In the genomic region with DNA sequence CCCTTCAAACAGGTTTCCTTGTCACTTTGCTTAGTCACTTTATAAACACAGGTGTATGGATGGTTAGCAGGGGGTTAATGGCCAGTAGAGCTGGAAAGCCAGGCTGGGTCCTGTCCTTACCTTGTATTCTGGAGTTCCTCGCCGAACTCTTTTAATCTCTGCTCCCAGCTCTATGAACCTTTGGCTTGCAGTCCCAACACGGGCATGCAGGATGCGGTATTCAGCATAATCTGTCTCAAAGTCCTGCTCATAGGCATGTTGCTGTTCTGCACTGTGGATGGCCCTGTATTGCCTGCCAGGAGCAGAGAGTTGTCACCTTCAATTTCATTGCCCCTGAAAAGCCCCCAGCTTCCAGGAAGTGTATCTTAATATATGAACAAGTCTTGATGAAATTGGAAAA, we compare ENCODE assay signal across 12 cellular contexts. TPM values are rescaled to one million over a fixed set of nuclear protein-coding genes. Genes with fewer than 3 reads are reported as not detected.
DNase-seq lines count a peak whose midpoint lies in the region; ATAC-seq, FAIRE-seq and TF ChIP-seq lines count a peak whose summit lies in the region.
"Had no signal": no experiment of that assay in that cellular context is flagged by ENCODE, and none has a peak within 500 bp of the region (broad histone marks: within the 10 kb centered on the region; RNA-seq: fewer than 3 reads in every experiment).

No MANE protein-coding gene starts in this region.

- BruUV-seq in A673 (replicated peaks; lab: Mats Ljungman, UMichigan), result TSS peak; percentile 29

- ATAC-seq in GM18519 (IDR thresholded peaks at IDR 0.05; ENCODE audit: low FRiP score, unreplicated experiment), result no peak
- ATAC-seq: right cardiac atrium had no signal

- CTCF ChIA-PET in A673 (lab: Charles Lee), result no interaction called here

- H3K36me3 ChIP-seq in A673 (ENCODE audit: insufficient read depth, low read length, poor library complexity, severe bottlenecking) (peaks cover 43% of the 10 kb centered on the region), ascending aorta (peaks cover 29 to 51% of the 10 kb centered on the region in 2 donors)

- TF ChIP-seq CTCF in A673 (conservative IDR thresholded peaks at IDR 0.05; ENCODE audit: low read depth, low read length) (no peak), ascending aorta (IDR thresholded peaks at IDR 0.05) (no peak)

- no peak for FAIRE-seq in GM12891 (lab: Jason Lieb, UNC)
- FAIRE-seq: bronchial epithelial cell had no signal

- H3K27me3 ChIP-seq in A673 (replicated peaks; ENCODE audit: insufficient read depth, low read depth, low read length, poor library complexity) (no peaks in the 10 kb centered on the region), ascending aorta (no peaks in the 10 kb centered on the region)

- H3K4me1 ChIP-seq in A673 (ENCODE audit: insufficient read depth, low read length, poor library complexity, severe bottlenecking), result peaks cover 11% of the 10 kb centered on the region
- H3K4me1 ChIP-seq in ascending aorta, result peaks cover 0 to 11% of the 10 kb centered on the region in 2 donors

- H3K27ac ChIP-seq in A673 (ENCODE audit: low read depth, low read length, poor library complexity, severe bottlenecking), result peak overlapping the region; percentile 33
- peak overlapping the region; percentile 88 to 92 for H3K27ac ChIP-seq in ascending aorta

- TF ChIP-seq POLR2A in GM12891 (IDR thresholded peaks at IDR 0.05; ENCODE audit: low read depth, low read length), result 0 out of 2 replicates have a peak, but pooled peaks have one; percentile 9

- H3K9me3 ChIP-seq in A673 (ENCODE audit: low read depth, low read length, poor library complexity, severe bottlenecking) (no peaks in the 10 kb centered on the region), ascending aorta (no peaks in the 10 kb centered on the region)

- intact Hi-C loops in A673 (cut with micrococcal nuclease; ENCODE audit: unreplicated experiment), result no loop called here
- intact Hi-C loops in ascending aorta (cut with DNase I), result loop anchor here (10.0 kb wide), 2 partner anchors 51 to 259 kb away; partner anchors contain the start of genes MAP1A, MFAP1 and WDR76

- no peak overlapping the region for H3K4me3 ChIP-seq in A673 (ENCODE audit: low read depth, low read length, poor library complexity, severe bottlenecking)
- H3K4me3 ChIP-seq in ascending aorta, result no peak overlapping the region

- DNase-seq in A673 (ENCODE audit: low spot score) (no peak), GM12891 (ENCODE audit: insufficient read length, low spot score) (no peak), ascending aorta (ENCODE audit: low spot score in 2 of 2) (no peak), DMS 273 (lab: John Stamatoyannopoulos, UW; ENCODE audit: unreplicated experiment) (no peak)
- DNase-seq in stimulated activated CD4-positive, alpha-beta T cell treated with anti-CD3 and anti-CD28 coated beads, Interleukin-4, amount 100 ng/mL, for 1 hour, result no peak
- DNase-seq: effector memory CD4-positive, alpha-beta T cell; hippocampal formation; NCI-H2081 treated with DMSO at 0.1 percent for 48 hours; SW 1271 had no signal

- POLR2A ChIA-PET in A673 (lab: Charles Lee; ENCODE audit: low non-redundant PET), result no interaction called here

TF ChIP-seq in GM12891, 5 proteins besides CTCF, POLR2A, EP300 and RAD21:
- TF ChIP-seq TAF1 (IDR thresholded peaks at IDR 0.05; ENCODE audit: low read depth, low read length) (no peak), POU2F2 (IDR thresholded peaks at IDR 0.05; ENCODE audit: low read depth, low read length) (no peak), SPI1 (IDR thresholded peaks at IDR 0.05; ENCODE audit: low read depth, low read length) (no peak), PAX5 (IDR thresholded peaks at IDR 0.05; ENCODE audit: insufficient read depth, low read length, severe bottlenecking) (no peak), POLR2AphosphoS5 (IDR thresholded peaks at IDR 0.05; ENCODE audit: low read depth, low read length) (peak; percentile 45; the same call in 1 of the 2 replicates)

RNA-seq across cellular contexts. Expression of gene ELL3, which starts 2.7 kb away (rescaled TPM):
- total RNA-seq in A673 (2021) (1.7 and 3.0 TPM in 2 replicates), ascending aorta (39.5 TPM)
- 17.9 TPM for polyA plus RNA-seq in GM12891 (2012; ENCODE audit: low read depth, missing spikeins)

RNA-seq across cellular contexts. Expression of gene SERF2, which starts 18.1 kb away (rescaled TPM):
- total RNA-seq in A673 (2021) (632 and 654 TPM in 2 replicates), ascending aorta (733 TPM)
- polyA plus RNA-seq in GM12891 (2012; ENCODE audit: low read depth, missing spikeins), result 1,476 TPM

RNA-seq across cellular contexts. Expression of gene SERINC4, which starts 26.0 kb away (rescaled TPM):
- total RNA-seq in A673 (2021), result 0.33 TPM in 1 of 2 replicates, not detected in the other
- polyA plus RNA-seq in GM12891 (2012; ENCODE audit: low read depth, missing spikeins), result not detected
- total RNA-seq in ascending aorta, result not detected
- total RNA-seq: bronchial epithelial cell had no signal

RNA-seq across cellular contexts. Expression of gene HYPK, which starts 26.3 kb away (rescaled TPM):
- 33.6 and 34.9 TPM in 2 replicates for total RNA-seq in A673 (2021)
- 10.4 TPM for polyA plus RNA-seq in GM12891 (2012; ENCODE audit: low read depth, missing spikeins)
- total RNA-seq in ascending aorta, result 20.2 TPM

RNA-seq across cellular contexts. Expression of gene PDIA3, which starts 27.8 kb away (rescaled TPM):
- 421 and 430 TPM in 2 replicates for total RNA-seq in A673 (2021)
- 155 TPM for polyA plus RNA-seq in GM12891 (2012; ENCODE audit: low read depth, missing spikeins)
- 89.1 TPM for total RNA-seq in ascending aorta

Comparison
In these comparisons a context has a peak if more than half of its experiments do, and no peak if none do; other contexts are left out.
1. RNA of gene ELL3, which starts 2.7 kb away (total RNA-seq): 39.5 TPM in ascending aorta (single experiment); 1.7 to 3.0 TPM in A673; every median in the first group is over 10 times any median in the second.